Comparison of ENCODE assay signal across 24 cellular contexts in genomic region chr4:84481077-84481878, GRCh38. TPM values are rescaled to one million over a fixed set of nuclear protein-coding genes. Genes with fewer than 3 reads are reported as not detected.
DNase-seq lines count a peak whose midpoint lies in the region; ATAC-seq, FAIRE-seq and TF ChIP-seq lines count a peak whose summit lies in the region.
"Had no signal": no experiment of that assay in that cellular context is flagged by ENCODE, and none has a peak within 500 bp of the region (broad histone marks: within the 10 kb centered on the region; RNA-seq: fewer than 3 reads in every experiment).

No MANE protein-coding gene starts in this region.

- H3K9me3 ChIP-seq in astrocyte (ENCODE audit: insufficient read depth, low read depth, low read length) (peaks cover 9% of the 10 kb centered on the region), smooth muscle cell (replicated peaks; ENCODE audit: low read depth) (no peaks in the 10 kb centered on the region)
- H3K9me3 ChIP-seq: adrenal gland, transverse colon had no signal

- CTCF ChIA-PET in activated CD8-positive, alpha-beta memory T cell treated with anti-CD3 and anti-CD28 coated beads, Interleukin-2, amount 10 ng/mL, durations not matched to agents 7 days and 5 days (lab: Charles Lee), result interaction anchor here (0.7 to 1.7 kb wide), 2 partner anchors 17 to 19 kb away, joined by 3 to 4 read pairs; no protein-coding TSS in a partner anchor

- H3K36me3 ChIP-seq in astrocyte (ENCODE audit: insufficient read depth, low read length), result no peaks in the 10 kb centered on the region
- H3K36me3 ChIP-seq in smooth muscle cell (ENCODE audit: low read depth), result no peaks in the 10 kb centered on the region
- H3K36me3 ChIP-seq: adrenal gland, cardiac muscle cell, transverse colon had no signal

- H3K4me1 ChIP-seq in astrocyte (ENCODE audit: insufficient read depth, low read length), result no peaks in the 10 kb centered on the region
- peaks cover 7% of the 10 kb centered on the region for H3K4me1 ChIP-seq in smooth muscle cell (ENCODE audit: low read depth)

- peaks cover 65% of the 10 kb centered on the region for H3K27me3 Mint-ChIP-seq in activated naive CD4-positive, alpha-beta T cell treated with anti-CD3 and anti-CD28 coated beads, Interleukin-2, amount 50 U/mL, for 24 hours
- peaks cover 74% of the 10 kb centered on the region for H3K27me3 Mint-ChIP-seq in astrocyte (ENCODE audit: low read depth, unreplicated experiment)
- peaks cover 80% of the 10 kb centered on the region for H3K27me3 Mint-ChIP-seq in activated CD8-positive, alpha-beta memory T cell treated with anti-CD3 and anti-CD28 coated beads, Interleukin-2, amount 10 ng/mL, durations not matched to agents 7 days and 5 days

- no peak for FAIRE-seq in astrocyte (lab: Jason Lieb, UNC)
- FAIRE-seq: islet of Langerhans had no signal

- H3K27ac ChIP-seq in astrocyte (ENCODE audit: low read depth, low read length) (no peak overlapping the region), smooth muscle cell (ENCODE audit: low read depth) (no peak overlapping the region)
- H3K27ac ChIP-seq: adrenal gland, cardiac muscle cell, RWPE1, transverse colon had no signal

- peak overlapping the region; percentile 74 for H3K4me2 ChIP-seq in astrocyte (ENCODE audit: low read length)
- H3K4me2 ChIP-seq in smooth muscle cell, result peak overlapping the region; percentile 22

- intact Hi-C loops in sciatic nerve (cut with DNase I), result no loop called here

- no peaks in the 10 kb centered on the region for H4K20me1 ChIP-seq in astrocyte (ENCODE audit: insufficient read depth, low read length)
- no peaks in the 10 kb centered on the region for H4K20me1 ChIP-seq in smooth muscle cell (ENCODE audit: low read depth)

- peak overlapping the region; percentile 36 for H3K4me3 Mint-ChIP-seq in activated naive CD4-positive, alpha-beta T cell treated with anti-CD3 and anti-CD28 coated beads, Interleukin-2, amount 50 U/mL, for 24 hours
- no peak overlapping the region for H3K4me3 Mint-ChIP-seq in astrocyte (ENCODE audit: unreplicated experiment)
- H3K4me3 Mint-ChIP-seq in activated CD8-positive, alpha-beta memory T cell treated with anti-CD3 and anti-CD28 coated beads, Interleukin-2, amount 10 ng/mL, durations not matched to agents 7 days and 5 days, result no peak overlapping the region
- H3K4me3 Mint-ChIP-seq: activated T-cell treated with anti-CD3 and anti-CD28 coated beads, Interleukin-2, amount 50 U/mL, for 24 hours had no signal

- DNase-seq in activated naive CD4-positive, alpha-beta T cell treated with anti-CD3 and anti-CD28 coated beads, Interleukin-2, amount 50 U/mL, for 16 hours, result no peak
- DNase-seq in astrocyte (ENCODE audit: low read depth) (no peak), iPS-NIHi11 (ENCODE audit: low spot score) (peak; percentile 22), smooth muscle cell (lab: John Stamatoyannopoulos, UW; ENCODE audit: unreplicated experiment) (no peak), sciatic nerve (ENCODE audit: low spot score) (no peak), NCI-H1105 treated with DMSO at 0.1 percent for 48 hours (lab: John Stamatoyannopoulos, UW) (no peak)
- DNase-seq in activated CD8-positive, alpha-beta memory T cell treated with anti-CD3 and anti-CD28 coated beads, Interleukin-2, amount 10 ng/mL, durations not matched to agents 7 days and 5 days, result no peak
- DNase-seq: activated CD4-positive, alpha-beta memory T cell treated with anti-CD3 and anti-CD28 coated beads, Interleukin-2, amount 10 ng/mL, durations not matched to agents 7 days and 5 days; activated T-cell treated with anti-CD3 and anti-CD28 coated beads, Interleukin-2, amount 50 U/mL, for 24 hours; adrenal gland; C1 segment of cervical spinal cord; erythroblast; mammary epithelial cell; NCI-H1694 treated with DMSO at 0.1 percent for 48 hours; NCI-H345; NK-92 treated with Interleukin-12 subunit alpha and Interleukin-12 subunit beta, amount 100 ng/mL, for 24 hours; stimulated activated naive CD4-positive, alpha-beta T cell; transverse colon had no signal

- no peaks in the 10 kb centered on the region for H3K79me2 ChIP-seq in astrocyte (ENCODE audit: insufficient read depth, low read length)
- no peaks in the 10 kb centered on the region for H3K79me2 ChIP-seq in smooth muscle cell (ENCODE audit: low read depth)

- H3K27me3 ChIP-seq in astrocyte (ENCODE audit: insufficient read depth, low read length), result peaks cover 68% of the 10 kb centered on the region
- peaks cover 91% of the 10 kb centered on the region for H3K27me3 ChIP-seq in smooth muscle cell (ENCODE audit: low read depth)

- H3K27ac Mint-ChIP-seq in activated naive CD4-positive, alpha-beta T cell treated with anti-CD3 and anti-CD28 coated beads, Interleukin-2, amount 50 U/mL, for 24 hours, result no peak overlapping the region
- H3K27ac Mint-ChIP-seq in astrocyte (ENCODE audit: unreplicated experiment), result no peak overlapping the region
- no peak overlapping the region for H3K27ac Mint-ChIP-seq in activated CD8-positive, alpha-beta memory T cell treated with anti-CD3 and anti-CD28 coated beads, Interleukin-2, amount 10 ng/mL, durations not matched to agents 7 days and 5 days
- H3K27ac Mint-ChIP-seq: activated T-cell treated with anti-CD3 and anti-CD28 coated beads, Interleukin-2, amount 50 U/mL, for 24 hours had no signal

- H3K4me1 Mint-ChIP-seq in activated naive CD4-positive, alpha-beta T cell treated with anti-CD3 and anti-CD28 coated beads, Interleukin-2, amount 50 U/mL, for 24 hours, result peaks cover 14% of the 10 kb centered on the region
- peaks cover 2% of the 10 kb centered on the region for H3K4me1 Mint-ChIP-seq in astrocyte (ENCODE audit: low read depth, unreplicated experiment)
- H3K4me1 Mint-ChIP-seq in activated CD8-positive, alpha-beta memory T cell treated with anti-CD3 and anti-CD28 coated beads, Interleukin-2, amount 10 ng/mL, durations not matched to agents 7 days and 5 days, result peaks cover 7% of the 10 kb centered on the region

- H3K9ac ChIP-seq in astrocyte (ENCODE audit: low read length), result no peak overlapping the region
- H3K9ac ChIP-seq in smooth muscle cell (ENCODE audit: low read depth), result no peak overlapping the region

- H3K4me3 ChIP-seq in astrocyte (ENCODE audit: insufficient read depth, low read depth, low read length), result no peak overlapping the region
- H3K4me3 ChIP-seq in smooth muscle cell, result no peak overlapping the region
- H3K4me3 ChIP-seq: adrenal gland, cardiac muscle cell had no signal

- no peaks in the 10 kb centered on the region for H3K36me3 Mint-ChIP-seq in activated naive CD4-positive, alpha-beta T cell treated with anti-CD3 and anti-CD28 coated beads, Interleukin-2, amount 50 U/mL, for 24 hours
- peaks cover 2% of the 10 kb centered on the region for H3K36me3 Mint-ChIP-seq in astrocyte (ENCODE audit: low read depth, unreplicated experiment)
- peaks cover 4% of the 10 kb centered on the region for H3K36me3 Mint-ChIP-seq in activated CD8-positive, alpha-beta memory T cell treated with anti-CD3 and anti-CD28 coated beads, Interleukin-2, amount 10 ng/mL, durations not matched to agents 7 days and 5 days

- H3K9me3 Mint-ChIP-seq in activated naive CD4-positive, alpha-beta T cell treated with anti-CD3 and anti-CD28 coated beads, Interleukin-2, amount 50 U/mL, for 24 hours, result no peaks in the 10 kb centered on the region
- peaks cover 17% of the 10 kb centered on the region for H3K9me3 Mint-ChIP-seq in astrocyte (ENCODE audit: unreplicated experiment)
- peaks cover 2% of the 10 kb centered on the region for H3K9me3 Mint-ChIP-seq in activated CD8-positive, alpha-beta memory T cell treated with anti-CD3 and anti-CD28 coated beads, Interleukin-2, amount 10 ng/mL, durations not matched to agents 7 days and 5 days (ENCODE audit: low read depth)
- H3K9me3 Mint-ChIP-seq: activated CD4-positive, alpha-beta memory T cell treated with anti-CD3 and anti-CD28 coated beads, Interleukin-2, amount 10 ng/mL, durations not matched to agents 7 days and 5 days; activated T-cell treated with anti-CD3 and anti-CD28 coated beads, Interleukin-2, amount 50 U/mL, for 24 hours had no signal

- WGBS in smooth muscle cell (ENCODE audit: low lambda C conversion rate), result 12% methylated on average over 41 of the region's 47 CpGs

- no peak for ATAC-seq in activated CD8-positive, alpha-beta memory T cell treated with anti-CD3 and anti-CD28 coated beads, Interleukin-2, amount 10 ng/mL, durations not matched to agents 7 days and 5 days
- ATAC-seq in sciatic nerve, result no peak

- H2AFZ ChIP-seq in astrocyte (ENCODE audit: low read depth, low read length) (no peak overlapping the region), smooth muscle cell (ENCODE audit: low read depth) (no peak overlapping the region)

- no peaks in the 10 kb centered on the region for H3F3A ChIP-seq in smooth muscle cell (ENCODE audit: low read depth)

- no peak for TF ChIP-seq CTCF in astrocyte (IDR thresholded peaks at IDR 0.05; ENCODE audit: insufficient read depth, low read depth, low read length)
- TF ChIP-seq CTCF in smooth muscle cell (IDR thresholded peaks at IDR 0.05; ENCODE audit: borderline replicate concordance, insufficient read depth, poor library complexity, severe bottlenecking), result no peak

RNA-seq across cellular contexts. Expression of gene NKX6-1, which starts 17.8 kb away (rescaled TPM):
- 0.14 TPM in 1 of 2 replicates, not detected in the other for total RNA-seq in astrocyte
- total RNA-seq in smooth muscle cell, result not detected in 2 replicates
- polyA plus RNA-seq in smooth muscle cell, result not detected in 2 replicates
- not detected for total RNA-seq in activated CD8-positive, alpha-beta memory T cell treated with anti-CD3 and anti-CD28 coated beads, Interleukin-2, amount 10 ng/mL, durations not matched to agents 7 days and 5 days
- not detected for total RNA-seq in sciatic nerve
- total RNA-seq: activated CD4-positive, alpha-beta memory T cell treated with anti-CD3 and anti-CD28 coated beads, Interleukin-2, amount 10 ng/mL, durations not matched to agents 7 days and 5 days; cardiac muscle cell; dermis microvascular lymphatic vessel endothelial cell; mammary epithelial cell; renal cortical epithelial cell had no signal
- polyA plus RNA-seq: adrenal gland, cardiac muscle cell, mammary epithelial cell had no signal
